24 cellular contexts compared by ENCODE assay signal in genomic region chr2:120415728-120416509, GRCh38.
A peak's percentile ranks its signal among the peaks of the same experiment; 100 is the strongest.
DNase-seq lines count a peak whose midpoint lies in the region; ATAC-seq lines count a peak whose summit lies in the region.
"Had no signal": no experiment of that assay in that cellular context is flagged by ENCODE, and none has a peak within 500 bp of the region (broad histone marks: within the 10 kb centered on the region; RNA-seq: fewer than 3 reads in every experiment).

No MANE protein-coding gene starts in this region.

- POLR2A ChIA-PET in activated CD4-positive, alpha-beta memory T cell treated with anti-CD3 and anti-CD28 coated beads, Interleukin-2, amount 10 ng/mL, durations not matched to agents 7 days and 5 days (lab: Charles Lee): no interaction called here
- POLR2A ChIA-PET in activated CD4-positive, alpha-beta memory T cell treated with anti-CD3 and anti-CD28 coated beads for 36 hours (lab: Charles Lee): no interaction called here

- no peak overlapping the region for H3K4me3 Mint-ChIP-seq in activated CD4-positive, alpha-beta memory T cell treated with anti-CD3 and anti-CD28 coated beads, Interleukin-2, amount 10 ng/mL, durations not matched to agents 7 days and 5 days
- H3K4me3 Mint-ChIP-seq in activated CD4-positive, alpha-beta memory T cell treated with anti-CD3 and anti-CD28 coated beads for 36 hours: no peak overlapping the region
- H3K4me3 Mint-ChIP-seq in stimulated activated effector memory CD8-positive, alpha-beta T cell treated with anti-CD3 and anti-CD28 coated beads, Interleukin-12 subunit alpha, Interleukin-12 subunit beta, amount 100 ng/mL, for 72 hours: no peak overlapping the region
- H3K4me3 Mint-ChIP-seq: CD8-positive, alpha-beta T cell had no signal

- H3K4me3 ChIP-seq in HUES48 (ENCODE audit: low read depth, low read length): no peak overlapping the region
- H3K4me3 ChIP-seq: BLaER1 treated with 17β-estradiol and CSF1 and Interleukin-3, amounts not matched to agents 10 nM and 100 nM; GM23248; Peyer's patch had no signal

- peaks cover 20% of the 10 kb centered on the region for H3K27me3 Mint-ChIP-seq in activated CD4-positive, alpha-beta memory T cell treated with anti-CD3 and anti-CD28 coated beads, Interleukin-2, amount 10 ng/mL, durations not matched to agents 7 days and 5 days
- peaks cover 6% of the 10 kb centered on the region for H3K27me3 Mint-ChIP-seq in activated CD4-positive, alpha-beta memory T cell treated with anti-CD3 and anti-CD28 coated beads for 36 hours

- H3K4me1 ChIP-seq in HUES48 (ENCODE audit: control insufficient read depth, insufficient read depth, low read length): peaks cover 10% of the 10 kb centered on the region
- H3K4me1 ChIP-seq: BLaER1 treated with 17β-estradiol and CSF1 and Interleukin-3, amounts not matched to agents 10 nM and 100 nM; Peyer's patch had no signal

- 0 out of 2 replicates have a peak overlapping the region, but pooled peaks have one; percentile 12 for H3K9ac ChIP-seq in HUES48 (ENCODE audit: low read depth, low read length)
- H3K9ac ChIP-seq: BLaER1 treated with 17β-estradiol and CSF1 and Interleukin-3, amounts not matched to agents 10 nM and 100 nM; GM23248 had no signal

- no peaks in the 10 kb centered on the region for H3K9me3 ChIP-seq in HUES48 (ENCODE audit: control insufficient read depth, insufficient read depth, low read length)
- H3K9me3 ChIP-seq: Peyer's patch had no signal

- DNase-seq in activated CD4-positive, alpha-beta memory T cell treated with anti-CD3 and anti-CD28 coated beads, Interleukin-2, amount 10 ng/mL, durations not matched to agents 7 days and 5 days: peak; percentile 1
- no peak for DNase-seq in activated CD4-positive, alpha-beta memory T cell treated with anti-CD3 and anti-CD28 coated beads for 36 hours
- DNase-seq in mesenteric fat pad (ENCODE audit: low spot score): peak; percentile 53
- DNase-seq in stimulated activated effector memory CD8-positive, alpha-beta T cell treated with anti-CD3 and anti-CD28 coated beads, Interleukin-12 subunit alpha, Interleukin-12 subunit beta, amount 100 ng/mL, for 72 hours (ENCODE audit: low spot score in 2 of 2): no peak
- DNase-seq in NCI-H524 treated with DMSO at 0.1 percent for 48 hours (lab: John Stamatoyannopoulos, UW): no peak
- no peak for DNase-seq in HPDE6-E6E7 (ENCODE audit: extremely low spot score)
- DNase-seq in cerebellar cortex (ENCODE audit: low spot score): no peak
- DNase-seq: ACHN, GM23248, HCEC 1CT, Karpas-422, MV-4-11, NCI-H1105 treated with DMSO at 0.1 percent for 48 hours, NCI-H2029 treated with DMSO at 0.1 percent for 48 hours, NCI-H2171, NCI-H345, NCI-H524, NCI-H82 had no signal

- no peaks in the 10 kb centered on the region for H3K36me3 Mint-ChIP-seq in activated CD4-positive, alpha-beta memory T cell treated with anti-CD3 and anti-CD28 coated beads, Interleukin-2, amount 10 ng/mL, durations not matched to agents 7 days and 5 days (ENCODE audit: low read depth)
- H3K36me3 Mint-ChIP-seq in activated CD4-positive, alpha-beta memory T cell treated with anti-CD3 and anti-CD28 coated beads for 36 hours: no peaks in the 10 kb centered on the region
- H3K36me3 Mint-ChIP-seq in stimulated activated effector memory CD8-positive, alpha-beta T cell treated with anti-CD3 and anti-CD28 coated beads, Interleukin-12 subunit alpha, Interleukin-12 subunit beta, amount 100 ng/mL, for 72 hours: no peaks in the 10 kb centered on the region
- H3K36me3 Mint-ChIP-seq: CD8-positive, alpha-beta T cell had no signal

- no peak overlapping the region for H3K27ac Mint-ChIP-seq in activated CD4-positive, alpha-beta memory T cell treated with anti-CD3 and anti-CD28 coated beads, Interleukin-2, amount 10 ng/mL, durations not matched to agents 7 days and 5 days
- H3K27ac Mint-ChIP-seq in activated CD4-positive, alpha-beta memory T cell treated with anti-CD3 and anti-CD28 coated beads for 36 hours: no peak overlapping the region
- no peak overlapping the region for H3K27ac Mint-ChIP-seq in stimulated activated effector memory CD8-positive, alpha-beta T cell treated with anti-CD3 and anti-CD28 coated beads, Interleukin-12 subunit alpha, Interleukin-12 subunit beta, amount 100 ng/mL, for 72 hours
- H3K27ac Mint-ChIP-seq: CD8-positive, alpha-beta T cell had no signal

- H3K36me3 ChIP-seq in HUES48 (ENCODE audit: control insufficient read depth, insufficient read depth, low read length): no peaks in the 10 kb centered on the region
- H3K36me3 ChIP-seq: BLaER1 treated with 17β-estradiol and CSF1 and Interleukin-3, amounts not matched to agents 10 nM and 100 nM; Peyer's patch had no signal

- no peak overlapping the region for H3K27ac ChIP-seq in HUES48 (ENCODE audit: low read depth, low read length)
- H3K27ac ChIP-seq: 22Rv1; BLaER1 treated with 17β-estradiol and CSF1 and Interleukin-3, amounts not matched to agents 10 nM and 100 nM; GM23248; HL-60; Peyer's patch had no signal

- H3K4me1 Mint-ChIP-seq in activated CD4-positive, alpha-beta memory T cell treated with anti-CD3 and anti-CD28 coated beads, Interleukin-2, amount 10 ng/mL, durations not matched to agents 7 days and 5 days: no peaks in the 10 kb centered on the region
- H3K4me1 Mint-ChIP-seq in activated CD4-positive, alpha-beta memory T cell treated with anti-CD3 and anti-CD28 coated beads for 36 hours (ENCODE audit: low read depth): no peaks in the 10 kb centered on the region
- no peaks in the 10 kb centered on the region for H3K4me1 Mint-ChIP-seq in stimulated activated effector memory CD8-positive, alpha-beta T cell treated with anti-CD3 and anti-CD28 coated beads, Interleukin-12 subunit alpha, Interleukin-12 subunit beta, amount 100 ng/mL, for 72 hours

- H3K27me3 ChIP-seq in HUES48 (ENCODE audit: control insufficient read depth, insufficient read depth, low read length): peaks cover 6% of the 10 kb centered on the region
- H3K27me3 ChIP-seq: BLaER1 treated with 17β-estradiol and CSF1 and Interleukin-3, amounts not matched to agents 10 nM and 100 nM; Peyer's patch had no signal

- intact Hi-C loops in activated CD4-positive, alpha-beta memory T cell treated with anti-CD3 and anti-CD28 coated beads for 36 hours (cut with micrococcal nuclease): no loop called here

- CTCF ChIA-PET in activated CD4-positive, alpha-beta memory T cell treated with anti-CD3 and anti-CD28 coated beads, Interleukin-2, amount 10 ng/mL, durations not matched to agents 7 days and 5 days (lab: Charles Lee): no interaction called here
- CTCF ChIA-PET in activated CD4-positive, alpha-beta memory T cell treated with anti-CD3 and anti-CD28 coated beads for 36 hours (lab: Charles Lee): no interaction called here

- H3K9me3 Mint-ChIP-seq in activated CD4-positive, alpha-beta memory T cell treated with anti-CD3 and anti-CD28 coated beads, Interleukin-2, amount 10 ng/mL, durations not matched to agents 7 days and 5 days: no peaks in the 10 kb centered on the region
- H3K9me3 Mint-ChIP-seq in activated CD4-positive, alpha-beta memory T cell treated with anti-CD3 and anti-CD28 coated beads for 36 hours: peaks cover 4% of the 10 kb centered on the region
- no peaks in the 10 kb centered on the region for H3K9me3 Mint-ChIP-seq in stimulated activated effector memory CD8-positive, alpha-beta T cell treated with anti-CD3 and anti-CD28 coated beads, Interleukin-12 subunit alpha, Interleukin-12 subunit beta, amount 100 ng/mL, for 72 hours

- ATAC-seq in stimulated activated effector memory CD8-positive, alpha-beta T cell treated with anti-CD3 and anti-CD28 coated beads, Interleukin-12 subunit alpha, Interleukin-12 subunit beta, amount 100 ng/mL, for 72 hours: peak; percentile 31
- ATAC-seq: CD8-positive, alpha-beta T cell had no signal

Comparison
In these comparisons a context has a peak if more than half of its experiments do, and no peak if none do; other contexts are left out.
1. DNase-seq: peak in activated CD4-positive, alpha-beta memory T cell treated with anti-CD3 and anti-CD28 coated beads, Interleukin-2, amount 10 ng/mL, durations not matched to agents 7 days and 5 days (single experiment) and mesenteric fat pad (single experiment); none in activated CD4-positive, alpha-beta memory T cell treated with anti-CD3 and anti-CD28 coated beads for 36 hours (single experiment), stimulated activated effector memory CD8-positive, alpha-beta T cell treated with anti-CD3 and anti-CD28 coated beads, Interleukin-12 subunit alpha, Interleukin-12 subunit beta, amount 100 ng/mL, for 72 hours (0 of 2), NCI-H524 treated with DMSO at 0.1 percent for 48 hours (single experiment), HPDE6-E6E7 (single experiment) and cerebellar cortex (single experiment).